In the genomic region with DNA sequence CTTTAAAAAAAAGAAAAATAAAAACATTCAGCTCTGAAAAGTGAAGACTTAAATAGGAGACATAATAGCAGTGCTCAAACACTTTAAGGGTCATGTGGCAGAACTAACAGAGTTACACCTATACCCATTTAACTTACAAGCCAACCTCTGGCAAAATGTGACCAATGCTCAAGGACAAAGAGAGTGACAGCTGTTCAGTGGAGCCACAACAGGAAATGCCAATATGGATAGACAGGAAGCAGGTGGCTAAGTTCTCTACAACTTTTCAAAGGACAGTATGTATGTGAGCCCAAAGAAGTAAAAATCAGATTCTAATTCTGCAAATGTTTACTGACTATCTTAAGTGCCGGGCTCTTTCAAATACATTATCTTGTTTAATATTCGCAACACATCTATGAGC, we compare ENCODE assay signal across 7 cellular contexts. TPM values are rescaled to one million over a fixed set of nuclear protein-coding genes. Genes with fewer than 3 reads are reported as not detected.
DNase-seq lines count a peak whose midpoint lies in the region; ATAC-seq and TF ChIP-seq lines count a peak whose summit lies in the region.

No MANE protein-coding gene starts in this region.

- H3K4me2 ChIP-seq in Loucy (ENCODE audit: low read depth, low read length, poor library complexity, severe bottlenecking): peak overlapping the region; percentile 99

- H3K79me2 ChIP-seq in Loucy (ENCODE audit: insufficient read depth, low read length): peaks cover 66% of the 10 kb centered on the region

- no peaks in the 10 kb centered on the region for H4K20me1 ChIP-seq in Loucy (ENCODE audit: insufficient read depth, low read length, poor library complexity, severe bottlenecking)

- H3K36me3 ChIP-seq in Loucy (ENCODE audit: insufficient read depth, low read length): no peaks in the 10 kb centered on the region

- H3K9me3 Mint-ChIP-seq in WTC11 (no peaks in the 10 kb centered on the region), osteocyte (ENCODE audit: unreplicated experiment) (no peaks in the 10 kb centered on the region)

- H3K27me3 Mint-ChIP-seq in WTC11 (ENCODE audit: low read depth): no peaks in the 10 kb centered on the region
- H3K27me3 Mint-ChIP-seq in osteocyte (ENCODE audit: unreplicated experiment): no peaks in the 10 kb centered on the region

- no peaks in the 10 kb centered on the region for H3K9me2 ChIP-seq in Loucy (replicated peaks; ENCODE audit: low read depth, low read length)

- no peaks in the 10 kb centered on the region for H3K9me3 ChIP-seq in Loucy (ENCODE audit: insufficient read depth, low read depth, low read length)

- peak overlapping the region; percentile 100 for H3K4me3 ChIP-seq in Loucy (ENCODE audit: low read length, poor library complexity, severe bottlenecking)

- 0 out of 2 replicates have a peak overlapping the region, but pooled peaks have one; percentile 10 for H3K4me3 Mint-ChIP-seq in WTC11
- H3K4me3 Mint-ChIP-seq in osteocyte (ENCODE audit: unreplicated experiment): no peak overlapping the region

- peaks cover 50% of the 10 kb centered on the region for H3K4me1 ChIP-seq in Loucy (ENCODE audit: insufficient read depth, low read length, poor library complexity, severe bottlenecking)

- H3F3A ChIP-seq in Loucy (ENCODE audit: low read depth): peaks cover 11% of the 10 kb centered on the region

- CTCF ChIA-PET in WTC11 (lab: Charles Lee): interaction anchor here (0.7 kb wide), 1 partner anchor 221 kb away, joined by 3 read pairs; no protein-coding TSS in a partner anchor

- TF ChIP-seq CTCF in GM10266 (IDR thresholded peaks at IDR 0.05; ENCODE audit: control insufficient read depth, insufficient read depth, low read depth, missing control alignments): no peak
- no peak for TF ChIP-seq CTCF in Loucy (conservative IDR thresholded peaks at IDR 0.05; ENCODE audit: low read length)
- no peak for TF ChIP-seq CTCF in WTC11 (IDR thresholded peaks at IDR 0.05)
- no peak for TF ChIP-seq CTCF in osteocyte (IDR thresholded peaks at IDR 0.05)

- H3K27ac Mint-ChIP-seq in WTC11 (peak overlapping the region; percentile 72; the same call in 1 of the 2 replicates), osteocyte (ENCODE audit: unreplicated experiment) (peak overlapping the region; percentile 38)

- H3K9ac ChIP-seq in Loucy (ENCODE audit: low read depth, low read length, poor library complexity, severe bottlenecking): peak overlapping the region; percentile 99

- H2AFZ ChIP-seq in Loucy (ENCODE audit: low read length): no peak overlapping the region

- peak; percentile 24 for DNase-seq in GM10266 (ENCODE audit: extremely low spot score)
- no peak for DNase-seq in WTC11 (ENCODE audit: low spot score)
- DNase-seq in osteocyte (ENCODE audit: extremely low spot score, unreplicated experiment): no peak
- no peak for DNase-seq in HK-2 (ENCODE audit: unreplicated experiment)

- peaks cover 32% of the 10 kb centered on the region for H3K4me1 Mint-ChIP-seq in WTC11
- peaks cover 46% of the 10 kb centered on the region for H3K4me1 Mint-ChIP-seq in osteocyte (ENCODE audit: unreplicated experiment)

- POLR2A ChIA-PET in WTC11 (lab: Charles Lee): no interaction called here

- H3K27me3 ChIP-seq in Loucy (ENCODE audit: insufficient read depth, low read length, poor library complexity, severe bottlenecking): no peaks in the 10 kb centered on the region

- ATAC-seq in WTC11 (no peak), GM18519 (IDR thresholded peaks at IDR 0.05; ENCODE audit: low FRiP score, unreplicated experiment) (no peak), HG02610 (IDR thresholded peaks at IDR 0.05; ENCODE audit: unreplicated experiment) (no peak)

- no peaks in the 10 kb centered on the region for H3K36me3 Mint-ChIP-seq in WTC11
- peaks cover 3% of the 10 kb centered on the region for H3K36me3 Mint-ChIP-seq in osteocyte (ENCODE audit: unreplicated experiment)

TF ChIP-seq in WTC11, 78 proteins besides CTCF, POLR2A, EP300 and RAD21:
- TF ChIP-seq ZNF416 (CRISPR knock-in tag; IDR thresholded peaks at IDR 0.05): no peak
- no peak for TF ChIP-seq EMX1 (CRISPR knock-in tag; IDR thresholded peaks at IDR 0.05)
- TF ChIP-seq MXD4 (CRISPR knock-in tag; IDR thresholded peaks at IDR 0.05; ENCODE audit: borderline replicate concordance): no peak
- no peak for TF ChIP-seq GABPB1 (CRISPR knock-in tag; IDR thresholded peaks at IDR 0.05)
- no peak for TF ChIP-seq USF1 (CRISPR knock-in tag; IDR thresholded peaks at IDR 0.05)
- TF ChIP-seq, protein P1, sequence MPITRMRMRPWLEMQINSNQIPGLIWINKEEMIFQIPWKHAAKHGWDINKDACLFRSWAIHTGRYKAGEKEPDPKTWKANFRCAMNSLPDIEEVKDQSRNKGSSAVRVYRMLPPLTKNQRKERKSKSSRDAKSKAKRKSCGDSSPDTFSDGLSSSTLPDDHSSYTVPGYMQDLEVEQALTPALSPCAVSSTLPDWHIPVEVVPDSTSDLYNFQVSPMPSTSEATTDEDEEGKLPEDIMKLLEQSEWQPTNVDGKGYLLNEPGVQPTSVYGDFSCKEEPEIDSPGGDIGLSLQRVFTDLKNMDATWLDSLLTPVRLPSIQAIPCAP (CRISPR knock-in tag; IDR thresholded peaks at IDR 0.05): no peak
- TF ChIP-seq, protein P2, sequence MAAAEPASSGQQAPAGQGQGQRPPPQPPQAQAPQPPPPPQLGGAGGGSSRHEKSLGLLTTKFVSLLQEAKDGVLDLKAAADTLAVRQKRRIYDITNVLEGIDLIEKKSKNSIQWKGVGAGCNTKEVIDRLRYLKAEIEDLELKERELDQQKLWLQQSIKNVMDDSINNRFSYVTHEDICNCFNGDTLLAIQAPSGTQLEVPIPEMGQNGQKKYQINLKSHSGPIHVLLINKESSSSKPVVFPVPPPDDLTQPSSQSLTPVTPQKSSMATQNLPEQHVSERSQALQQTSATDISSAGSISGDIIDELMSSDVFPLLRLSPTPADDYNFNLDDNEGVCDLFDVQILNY (CRISPR knock-in tag; IDR thresholded peaks at IDR 0.05): no peak
TF ChIP-seq in WTC11: peak in this region for 0.

RNA-seq across cellular contexts. Expression of gene TMCC1, which starts 3.4 kb away (rescaled TPM):
- total RNA-seq in WTC11 (2021) (20.6 to 29.3 TPM (median 23.6 TPM) in 3 replicates), osteocyte (34.6 and 37.8 TPM in 2 replicates)
